Comparison of ENCODE assay signal across 8 cellular contexts in the genomic region with DNA sequence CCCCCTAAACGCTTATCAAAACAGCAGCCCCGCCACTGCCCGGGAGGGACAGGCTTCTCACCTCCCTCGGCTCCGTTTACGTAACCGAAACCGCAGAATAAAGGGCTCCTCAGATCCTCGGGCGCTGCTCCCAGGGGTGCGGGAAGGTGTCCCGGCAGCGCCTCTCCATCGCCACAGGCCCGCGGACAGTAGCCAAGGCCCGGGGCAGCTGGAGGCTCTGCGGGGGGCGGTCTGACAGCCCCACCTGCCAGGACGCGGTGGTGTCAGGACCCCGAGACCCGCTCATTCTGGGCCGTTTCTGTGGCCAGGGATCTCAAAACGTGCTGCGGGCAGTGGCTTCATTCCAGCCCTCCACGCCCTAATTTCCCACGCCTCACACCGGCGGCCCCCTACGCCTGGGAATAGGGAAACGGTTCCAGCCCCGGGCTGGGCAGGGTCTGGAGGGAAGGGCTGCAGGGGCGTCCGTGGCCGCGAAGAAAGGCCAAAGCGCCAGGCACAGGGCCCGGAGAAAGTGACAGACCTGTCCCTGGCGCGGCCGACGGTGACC. TPM values are rescaled to one million over a fixed set of nuclear protein-coding genes. Genes with fewer than 3 reads are reported as not detected.
DNase-seq lines count a peak whose midpoint lies in the region; ATAC-seq, FAIRE-seq and TF ChIP-seq lines count a peak whose summit lies in the region.
"Not testable (repeated sequence)": the region's sequence is repeated elsewhere in the genome, so short reads cannot be mapped to it uniquely, and the experiment has no call there.

No MANE protein-coding gene starts in this region.

- CTCF ChIA-PET in WTC11 (lab: Charles Lee) = not testable (repeated sequence)

- H3K36me3 ChIP-seq in H7 (replicated peaks; ENCODE audit: control insufficient read depth, insufficient read depth, low read length); bronchial epithelial cell (ENCODE audit: control insufficient read depth, insufficient read depth, low read length); left ventricle myocardium inferior: not testable (repeated sequence)

- intact Hi-C loops in left ventricle myocardium inferior (cut with micrococcal nuclease) = not testable (repeated sequence)

- ATAC-seq in WTC11 = peak; percentile 3
- not testable (repeated sequence) for ATAC-seq in stimulated activated naive CD8-positive, alpha-beta T cell treated with anti-CD3 and anti-CD28 coated beads, Interleukin-15, amount 100 ng/mL, for 72 hours

- H3K27me3 Mint-ChIP-seq in WTC11 (ENCODE audit: low read depth) = peaks cover 22% of the 10 kb centered on the region
- H3K27me3 Mint-ChIP-seq in stimulated activated naive CD8-positive, alpha-beta T cell treated with anti-CD3 and anti-CD28 coated beads, Interleukin-15, amount 100 ng/mL, for 72 hours = peaks cover 24% of the 10 kb centered on the region

- not testable (repeated sequence) for H3K27ac Mint-ChIP-seq in WTC11; stimulated activated naive CD8-positive, alpha-beta T cell treated with anti-CD3 and anti-CD28 coated beads, Interleukin-15, amount 100 ng/mL, for 72 hours

- H3K4me3 ChIP-seq in H7 (ENCODE audit: insufficient read depth, low read depth, low read length) = peak overlapping the region; percentile 23
- H3K4me3 ChIP-seq in bronchial epithelial cell (ENCODE audit: low read depth, low read length) = peak overlapping the region; percentile 42
- H3K4me3 ChIP-seq in left ventricle myocardium inferior = peak overlapping the region; percentile 83

- H3K4me1 ChIP-seq in left ventricle myocardium inferior = peaks cover 18% of the 10 kb centered on the region

- not testable (repeated sequence) for H3K9me3 ChIP-seq in left ventricle myocardium inferior (replicated peaks)

- FAIRE-seq in bronchial epithelial cell (lab: Jason Lieb, UNC) = not testable (repeated sequence)

- peaks cover 12% of the 10 kb centered on the region for H3K9me3 Mint-ChIP-seq in WTC11
- peaks cover 0 to 13% of the 10 kb centered on the region in 2 donors for H3K9me3 Mint-ChIP-seq in stimulated activated naive CD8-positive, alpha-beta T cell treated with anti-CD3 and anti-CD28 coated beads, Interleukin-15, amount 100 ng/mL, for 72 hours

- peak overlapping the region; percentile 49 for H3K4me3 Mint-ChIP-seq in WTC11
- H3K4me3 Mint-ChIP-seq in stimulated activated naive CD8-positive, alpha-beta T cell treated with anti-CD3 and anti-CD28 coated beads, Interleukin-15, amount 100 ng/mL, for 72 hours = peak overlapping the region; percentile 81 to 84

- DNase-seq in COLO668 (lab: John Stamatoyannopoulos, UW; ENCODE audit: unreplicated experiment) (peak; percentile 57), H7 (peak; percentile 59), NCI-H1417 (lab: John Stamatoyannopoulos, UW) (peak in 2 of 3 experiments; percentile 65 to 73), WTC11 (ENCODE audit: low spot score) (peak; percentile 52), left ventricle myocardium inferior (peak; percentile 22), myocyte (ENCODE audit: low read depth) (peak; percentile 12)
- DNase-seq in bronchial epithelial cell (ENCODE audit: low read depth) = not testable (repeated sequence)
- peak in 1 of 2 donors; percentile 46 for DNase-seq in stimulated activated naive CD8-positive, alpha-beta T cell treated with anti-CD3 and anti-CD28 coated beads, Interleukin-15, amount 100 ng/mL, for 72 hours

- POLR2A ChIA-PET in WTC11 (lab: Charles Lee) = not testable (repeated sequence)

- H3K27ac ChIP-seq in left ventricle myocardium inferior (replicated peaks) = peak overlapping the region; percentile 86

- H3K4me1 Mint-ChIP-seq in WTC11; stimulated activated naive CD8-positive, alpha-beta T cell treated with anti-CD3 and anti-CD28 coated beads, Interleukin-15, amount 100 ng/mL, for 72 hours: not testable (repeated sequence)

- peaks cover 10% of the 10 kb centered on the region for H3K36me3 Mint-ChIP-seq in WTC11

- H3K27me3 ChIP-seq in H7 (ENCODE audit: control insufficient read depth, insufficient read depth, low read length) = peaks cover 16% of the 10 kb centered on the region
- not testable (repeated sequence) for H3K27me3 ChIP-seq in bronchial epithelial cell (ENCODE audit: control insufficient read depth, insufficient read depth, low read length); left ventricle myocardium inferior (ENCODE audit: low read depth)

- TF ChIP-seq CTCF in WTC11 (IDR thresholded peaks at IDR 0.05); bronchial epithelial cell (IDR thresholded peaks at IDR 0.05; ENCODE audit: insufficient read depth, low read length, severe bottlenecking); left ventricle myocardium inferior (IDR thresholded peaks at IDR 0.05; ENCODE audit: borderline replicate concordance): not testable (repeated sequence)

TF ChIP-seq in WTC11, 78 proteins besides CTCF, POLR2A, EP300 and RAD21:
- TF ChIP-seq MYBL2 (CRISPR knock-in tag; IDR thresholded peaks at IDR 0.05) (0 out of 2 replicates have a peak, but pooled peaks have one; percentile 40), ZBTB43 (CRISPR knock-in tag; IDR thresholded peaks at IDR 0.05) (peak; percentile 59; the same call in 1 of the 2 replicates), FOXP1 (CRISPR knock-in tag; IDR thresholded peaks at IDR 0.05; ENCODE audit: borderline replicate concordance) (peak; percentile 60; the same call in 1 of the 2 replicates)
- TF ChIP-seq, protein P1, sequence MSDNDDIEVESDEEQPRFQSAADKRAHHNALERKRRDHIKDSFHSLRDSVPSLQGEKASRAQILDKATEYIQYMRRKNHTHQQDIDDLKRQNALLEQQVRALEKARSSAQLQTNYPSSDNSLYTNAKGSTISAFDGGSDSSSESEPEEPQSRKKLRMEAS (CRISPR knock-in tag; IDR thresholded peaks at IDR 0.05) = peak; percentile 48; the same call in 1 of the 2 replicates

RNA-seq across cellular contexts. Expression of gene ZDHHC11B, which starts 0.6 kb away (rescaled TPM):
- 0.07 and 0.33 TPM in 2 replicates for total RNA-seq in H7 (2014; rRNA removed; shearing (Covaris generic))
- total RNA-seq in WTC11 (2021) = 2.3 to 4.4 TPM (median 3.1 TPM) in 3 replicates
- total RNA-seq in bronchial epithelial cell = under 0.01 and 0.51 TPM in 2 replicates
- 13.4 TPM for total RNA-seq in left ventricle myocardium inferior
- not detected in 2 replicates for total RNA-seq in myocyte
- not detected for polyA plus RNA-seq in myocyte (2012)

Comparison
In these comparisons a context has a peak if more than half of its experiments do, and no peak if none do; other contexts are left out.
1. H3K4me3 ChIP-seq: peak in every context shown above with its lines; median percentile 83 in left ventricle myocardium inferior; 42 in bronchial epithelial cell; 23 in H7.